In genomic region chr3:13012228-13012691, GRCh38 we compare ENCODE assay signal across 8 cellular contexts.
DNase-seq lines count a peak whose midpoint lies in the region; ATAC-seq and TF ChIP-seq lines count a peak whose summit lies in the region.

No MANE protein-coding gene starts in this region.

- H3K9ac ChIP-seq in PC-3 (ENCODE audit: low read length): no peak overlapping the region

- WGBS in psoas muscle, 3 donors: 54 to 62% (median 58%) methylated on average over 5 of the region's 5 CpGs

- peaks cover 29% of the 10 kb centered on the region for H3K4me1 Mint-ChIP-seq in WTC11

- H3K4me3 ChIP-seq in AG10803 (ENCODE audit: low read length): no peak overlapping the region
- no peak overlapping the region for H3K4me3 ChIP-seq in effector memory CD4-positive, alpha-beta T cell (ENCODE audit: insufficient read depth, low read depth, low read length, poor library complexity, severe bottlenecking)
- no peak overlapping the region for H3K4me3 ChIP-seq in psoas muscle
- H3K4me3 ChIP-seq in PC-3 (ENCODE audit: low read length): no peak overlapping the region

- H3K4me2 ChIP-seq in PC-3 (ENCODE audit: low read length): no peak overlapping the region

- H3K9me3 Mint-ChIP-seq in WTC11: no peaks in the 10 kb centered on the region

- H3K36me3 ChIP-seq in effector memory CD4-positive, alpha-beta T cell (ENCODE audit: control insufficient read depth, insufficient read depth, low read length): no peaks in the 10 kb centered on the region
- H3K36me3 ChIP-seq in psoas muscle (ENCODE audit: insufficient read depth in 1 of 2, low read depth in 1 of 2) (no peaks in the 10 kb centered on the region), PC-3 (ENCODE audit: low read depth, low read length) (no peaks in the 10 kb centered on the region)

- H3K36me3 Mint-ChIP-seq in WTC11: no peaks in the 10 kb centered on the region

- intact Hi-C loops in psoas muscle (cut with DNase I) (no loop called here), PC-3 (cut with micrococcal nuclease) (no loop called here)

- no peaks in the 10 kb centered on the region for H3K79me2 ChIP-seq in PC-3 (ENCODE audit: low read length)

- H3K27me3 ChIP-seq in effector memory CD4-positive, alpha-beta T cell (replicated peaks; ENCODE audit: control insufficient read depth, insufficient read depth, low read length, poor library complexity, severe bottlenecking): no peaks in the 10 kb centered on the region
- H3K27me3 ChIP-seq in psoas muscle (ENCODE audit: insufficient read depth in 3 of 3, low read length in 2 of 3) (no peaks in the 10 kb centered on the region), PC-3 (ENCODE audit: low read length) (no peaks in the 10 kb centered on the region)

- no peaks in the 10 kb centered on the region for H4K20me1 ChIP-seq in PC-3 (ENCODE audit: low read length)

- H3K9me3 ChIP-seq in effector memory CD4-positive, alpha-beta T cell (ENCODE audit: control insufficient read depth, low read length): no peaks in the 10 kb centered on the region
- no peaks in the 10 kb centered on the region for H3K9me3 ChIP-seq in psoas muscle
- H3K9me3 ChIP-seq in PC-3 (ENCODE audit: low read length): no peaks in the 10 kb centered on the region

- no peak overlapping the region for H2AFZ ChIP-seq in PC-3 (ENCODE audit: low read length)

- H3K27me3 Mint-ChIP-seq in WTC11 (ENCODE audit: low read depth): no peaks in the 10 kb centered on the region

- no peaks in the 10 kb centered on the region for H3K9me2 ChIP-seq in PC-3 (replicated peaks; ENCODE audit: low read length)

- no peak overlapping the region; the same call in 1 of the 2 replicates for H3K27ac Mint-ChIP-seq in WTC11

- CTCF ChIA-PET in WTC11 (lab: Charles Lee): interaction anchor here (0.9 to 4.3 kb wide), 6 partner anchors 10 to 80 kb away, joined by 3 to 15 read pairs (median 4); no protein-coding TSS in a partner anchor
- CTCF ChIA-PET in PC-3 (lab: Charles Lee): no interaction called here

- DNase-seq in AG10803 (ENCODE audit: low read depth): peak; percentile 63
- DNase-seq in UCSD-AML1 (lab: John Stamatoyannopoulos, UW; ENCODE audit: unreplicated experiment): peak; percentile 86
- peak; percentile 38 to 44 (median 42) for DNase-seq in effector memory CD4-positive, alpha-beta T cell
- DNase-seq in psoas muscle: peak; percentile 75 to 87
- DNase-seq in WTC11 (ENCODE audit: low spot score): no peak
- no peak for DNase-seq in PC-3

- ATAC-seq in HG03439 (IDR thresholded peaks at IDR 0.05; ENCODE audit: unreplicated experiment): peak; percentile 13
- peak in 3 of 4 donors; percentile 27 to 41 (median 36) for ATAC-seq in psoas muscle
- no peak for ATAC-seq in WTC11
- ATAC-seq in PC-3: no peak; the same call in 1 of the 2 replicates

- TF ChIP-seq POLR2A in GM19099 (IDR thresholded peaks at IDR 0.05; ENCODE audit: extremely low read depth, insufficient read length, low read depth): peak; percentile 32

- TF ChIP-seq CTCF in AG10803 (conservative IDR thresholded peaks at IDR 0.05; ENCODE audit: low read length) (no peak), psoas muscle (IDR thresholded peaks at IDR 0.05) (no peak), WTC11 (IDR thresholded peaks at IDR 0.05) (no peak), PC-3 (conservative IDR thresholded peaks at IDR 0.05; ENCODE audit: low read depth, low read length) (no peak)

- BruUV-seq in PC-3 (replicated peaks; lab: Mats Ljungman, UMichigan): no TSS peak

- peaks cover 93% of the 10 kb centered on the region for H3K4me1 ChIP-seq in effector memory CD4-positive, alpha-beta T cell (ENCODE audit: control insufficient read depth, insufficient read depth, low read length, poor library complexity, severe bottlenecking)
- peaks cover 8% of the 10 kb centered on the region for H3K4me1 ChIP-seq in psoas muscle
- peaks cover 9% of the 10 kb centered on the region for H3K4me1 ChIP-seq in PC-3 (ENCODE audit: insufficient read depth, low read length)

- H3K4me3 Mint-ChIP-seq in WTC11: no peak overlapping the region

- POLR2A ChIA-PET in WTC11 (lab: Charles Lee) (interaction anchor here (0.6 kb wide), 1 partner anchor 160 kb away, joined by 3 read pairs; no protein-coding TSS in a partner anchor), PC-3 (lab: Charles Lee; ENCODE audit: unreplicated experiment) (no interaction called here)

- peak overlapping the region; percentile 95 for H3K27ac ChIP-seq in effector memory CD4-positive, alpha-beta T cell (ENCODE audit: insufficient read depth, low read length, poor library complexity, severe bottlenecking)
- H3K27ac ChIP-seq in psoas muscle (peak overlapping the region; percentile 6), PC-3 (ENCODE audit: low read length) (no peak overlapping the region)

- no peaks in the 10 kb centered on the region for H3F3A ChIP-seq in PC-3 (ENCODE audit: low read length, unreplicated experiment)

TF ChIP-seq in WTC11, 78 proteins besides CTCF, POLR2A, EP300 and RAD21:
- no peak for TF ChIP-seq NFE2L1 (CRISPR knock-in tag; IDR thresholded peaks at IDR 0.05)
- no peak for TF ChIP-seq AR (CRISPR knock-in tag; IDR thresholded peaks at IDR 0.05)
- TF ChIP-seq ETV6 (CRISPR knock-in tag; IDR thresholded peaks at IDR 0.05): no peak
- TF ChIP-seq SP1 (CRISPR knock-in tag; conservative IDR thresholded peaks at IDR 0.05): no peak
- TF ChIP-seq ZSCAN18 (CRISPR knock-in tag; IDR thresholded peaks at IDR 0.05): no peak
- no peak for TF ChIP-seq ZNF671 (CRISPR knock-in tag; IDR thresholded peaks at IDR 0.05)
- TF ChIP-seq CREM (CRISPR knock-in tag; IDR thresholded peaks at IDR 0.05): no peak
- no peak for TF ChIP-seq NFATC4 (CRISPR knock-in tag; IDR thresholded peaks at IDR 0.05)
- TF ChIP-seq NR1H2 (CRISPR knock-in tag; IDR thresholded peaks at IDR 0.05): no peak
- TF ChIP-seq KAT7 (CRISPR knock-in tag; IDR thresholded peaks at IDR 0.05; ENCODE audit: borderline replicate concordance): no peak
- TF ChIP-seq TP53 (CRISPR knock-in tag; IDR thresholded peaks at IDR 0.05): no peak
- no peak for TF ChIP-seq JAZF1 (CRISPR knock-in tag; IDR thresholded peaks at IDR 0.05)
- no peak for TF ChIP-seq SMAD4 (CRISPR knock-in tag; IDR thresholded peaks at IDR 0.05)
- no peak for TF ChIP-seq USF1 (CRISPR knock-in tag; IDR thresholded peaks at IDR 0.05)

Comparison
In these comparisons a context has a peak if more than half of its experiments do, and no peak if none do; other contexts are left out.
1. DNase-seq: peak in AG10803 (single experiment), UCSD-AML1 (single experiment), effector memory CD4-positive, alpha-beta T cell (3 of 3) and psoas muscle (2 of 2); none in WTC11 (single experiment) and PC-3 (single experiment).
2. ATAC-seq: peak in HG03439 (single experiment) and psoas muscle (3 of 4); none in WTC11 (single experiment) and PC-3 (single experiment).